ENCODE assay signal across 28 cellular contexts in genomic region chr9:135547756-135548736, GRCh38. TPM values are rescaled to one million over a fixed set of nuclear protein-coding genes. Genes with fewer than 3 reads are reported as not detected.
"Had no signal": no experiment of that assay in that cellular context is flagged by ENCODE, and none has a peak within 500 bp of the region (broad histone marks: within the 10 kb centered on the region; RNA-seq: fewer than 3 reads in every experiment).

No MANE protein-coding gene starts in this region.

- H3K36me3 ChIP-seq: ascending aorta had no signal

- H3K27ac ChIP-seq: ascending aorta, body of pancreas, SK-N-MC, VCaP had no signal

- H3K4me1 ChIP-seq: ascending aorta, body of pancreas had no signal

- ATAC-seq: body of pancreas, Right ventricle myocardium inferior, T-cell had no signal

- H3K9me3 ChIP-seq: ascending aorta, body of pancreas had no signal

- H3K27me3 ChIP-seq: ascending aorta, body of pancreas had no signal

- H3K4me3 ChIP-seq: ascending aorta, body of pancreas, SK-N-MC had no signal

- DNase-seq: activated CD4-positive, alpha-beta memory T cell treated with anti-CD3 and anti-CD28 coated beads, Interleukin-2, amount 10 ng/mL, durations not matched to agents 7 days and 5 days; activated CD4-positive, alpha-beta T cell treated with anti-CD3 and anti-CD28 coated beads, Interleukin-2, amount 50 U/mL, for 1 hour; activated CD4-positive, CD25-positive, alpha-beta regulatory T cell; activated effector memory CD4-positive, alpha-beta T cell treated with Interleukin-2 at 50 U/mL for 16 hours; activated naive CD4-positive, alpha-beta T cell; activated T-cell treated with anti-CD3 and anti-CD28 coated beads, Interleukin-2, amount 50 U/mL, for 24 hours; body of pancreas; central memory CD4-positive, alpha-beta T cell; Karpas-422; MM.1S; NCI-H1105; NCI-H1436; NCI-H187; NCI-H2081; NCI-H510A treated with DMSO at 0.1 percent for 48 hours; NCI-H69; NK-92 treated with Interleukin-12 subunit alpha and Interleukin-12 subunit beta, amount 100 ng/mL, for 24 hours; OCI-M1; RPMI8226; T-cell; T-helper 2 cell; T1000 had no signal

RNA-seq across cellular contexts. Expression of gene OBP2A, which starts 2.1 kb away (rescaled TPM):
- total RNA-seq: activated CD4-positive, alpha-beta memory T cell treated with anti-CD3 and anti-CD28 coated beads, Interleukin-2, amount 10 ng/mL, durations not matched to agents 7 days and 5 days; activated T-helper 1 cell treated with anti-CD3 and anti-CD28 coated beads, Interleukin-12 subunit alpha, Interleukin-12 subunit beta, Interleukin-2, Interleukin-4 antibody, amounts not matched to agents 30 ng/mL and 10 ng/mL and 1 ng/mL, durations not matched to agents 14 hours and 24 hours and 36 hours; ascending aorta; body of pancreas; bronchial epithelial cell; Right ventricle myocardium inferior; T-cell had no signal

RNA-seq across cellular contexts. Expression of gene PAEP, which starts 13.5 kb away (rescaled TPM):
- total RNA-seq: activated CD4-positive, alpha-beta memory T cell treated with anti-CD3 and anti-CD28 coated beads, Interleukin-2, amount 10 ng/mL, durations not matched to agents 7 days and 5 days; activated T-helper 1 cell treated with anti-CD3 and anti-CD28 coated beads, Interleukin-12 subunit alpha, Interleukin-12 subunit beta, Interleukin-2, Interleukin-4 antibody, amounts not matched to agents 30 ng/mL and 10 ng/mL and 1 ng/mL, durations not matched to agents 14 hours and 24 hours and 36 hours; ascending aorta; body of pancreas; bronchial epithelial cell; Right ventricle myocardium inferior; T-cell had no signal

RNA-seq across cellular contexts. Expression of gene LCN1, which starts 26.8 kb away (rescaled TPM):
- total RNA-seq: activated CD4-positive, alpha-beta memory T cell treated with anti-CD3 and anti-CD28 coated beads, Interleukin-2, amount 10 ng/mL, durations not matched to agents 7 days and 5 days; activated T-helper 1 cell treated with anti-CD3 and anti-CD28 coated beads, Interleukin-12 subunit alpha, Interleukin-12 subunit beta, Interleukin-2, Interleukin-4 antibody, amounts not matched to agents 30 ng/mL and 10 ng/mL and 1 ng/mL, durations not matched to agents 14 hours and 24 hours and 36 hours; ascending aorta; body of pancreas; bronchial epithelial cell; Right ventricle myocardium inferior; T-cell had no signal
